ENCODE assay signal across 23 cellular contexts in the genomic region with DNA sequence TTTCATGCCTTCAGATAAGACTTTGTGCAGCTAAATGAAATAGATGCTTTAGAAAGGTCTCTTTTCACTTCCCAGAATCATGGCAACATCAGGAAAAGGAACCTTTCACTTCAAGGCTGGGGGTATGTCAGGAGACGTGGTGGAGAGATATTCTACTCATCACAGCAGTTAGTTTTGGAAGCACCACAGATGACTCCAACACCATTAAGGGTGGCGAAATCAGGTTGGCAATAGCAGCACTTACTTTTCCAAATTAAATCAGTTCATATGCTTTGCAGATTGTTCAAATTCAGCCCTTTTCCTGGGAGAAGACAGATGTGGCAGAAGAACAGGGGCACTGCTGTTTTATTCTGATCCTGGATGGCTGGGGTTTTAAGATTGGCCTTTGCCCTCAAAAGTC.
DNase-seq lines count a peak whose midpoint lies in the region; ATAC-seq, FAIRE-seq and TF ChIP-seq lines count a peak whose summit lies in the region.
"Had no signal": no experiment of that assay in that cellular context is flagged by ENCODE, and none has a peak within 500 bp of the region (broad histone marks: within the 10 kb centered on the region; RNA-seq: fewer than 3 reads in every experiment).

No MANE protein-coding gene starts in this region.

- H3K9me3 Mint-ChIP-seq in stimulated activated naive CD8-positive, alpha-beta T cell treated with anti-CD3 and anti-CD28 coated beads, Interleukin-15, Interleukin-2, amounts not matched to agents 100 ng/mL and 50 ng/mL, for 24 hours = no peaks in the 10 kb centered on the region
- H3K9me3 Mint-ChIP-seq in activated naive CD8-positive, alpha-beta T cell treated with anti-CD3 and anti-CD28 coated beads, Interleukin-2, amount 50 U/mL, for 24 hours = no peaks in the 10 kb centered on the region
- H3K9me3 Mint-ChIP-seq: mesothelial cell of epicardium, nephron had no signal

- 0 out of 2 replicates have a peak overlapping the region, but pooled peaks have one; percentile 7 for H3K4me2 ChIP-seq in MM.1S (ENCODE audit: low read depth, low read length)

- H3K4me1 Mint-ChIP-seq in stimulated activated naive CD8-positive, alpha-beta T cell treated with anti-CD3 and anti-CD28 coated beads, Interleukin-15, Interleukin-2, amounts not matched to agents 100 ng/mL and 50 ng/mL, for 24 hours (ENCODE audit: low read depth) = peaks cover 92% of the 10 kb centered on the region
- peaks cover 94% of the 10 kb centered on the region for H3K4me1 Mint-ChIP-seq in activated naive CD8-positive, alpha-beta T cell treated with anti-CD3 and anti-CD28 coated beads, Interleukin-2, amount 50 U/mL, for 24 hours

- peaks cover 11% of the 10 kb centered on the region for H3K36me3 Mint-ChIP-seq in stimulated activated naive CD8-positive, alpha-beta T cell treated with anti-CD3 and anti-CD28 coated beads, Interleukin-15, Interleukin-2, amounts not matched to agents 100 ng/mL and 50 ng/mL, for 24 hours (ENCODE audit: low read depth)
- H3K36me3 Mint-ChIP-seq in activated naive CD8-positive, alpha-beta T cell treated with anti-CD3 and anti-CD28 coated beads, Interleukin-2, amount 50 U/mL, for 24 hours (ENCODE audit: low read depth) = peaks cover 7% of the 10 kb centered on the region
- H3K36me3 Mint-ChIP-seq: mesothelial cell of epicardium had no signal

- no peak for DNase-seq in stimulated activated naive CD8-positive, alpha-beta T cell treated with anti-CD3 and anti-CD28 coated beads, Interleukin-15, Interleukin-2, amounts not matched to agents 100 U/mL and 50 U/mL, for 24 hours
- DNase-seq in MM.1S (no peak), pancreas (no peak), NCI-H1417 treated with DMSO at 0.1 percent for 48 hours (lab: John Stamatoyannopoulos, UW) (no peak), NCI-H1417 (lab: John Stamatoyannopoulos, UW) (no peak)
- no peak for DNase-seq in activated naive CD8-positive, alpha-beta T cell treated with anti-CD3 and anti-CD28 coated beads, Interleukin-2, amount 50 U/mL, for 24 hours
- DNase-seq: activated T-cell treated with anti-CD3 and anti-CD28 coated beads, Interleukin-2, amount 50 U/mL, for 48 hours; adrenal gland; head of caudate nucleus; Kasumi-1; left ventricle myocardium inferior; NCI-H524 treated with DMSO at 0.1 percent for 48 hours; stimulated activated naive CD4-positive, alpha-beta T cell treated with Interleukin-2 at 50 U/mL for 16 hours; tibial artery had no signal

- no peak for FAIRE-seq in pancreas (lab: Jason Lieb, UNC)
- FAIRE-seq: D721Med, H54, TTC549 had no signal

- 74 to 75% methylated on average over 2 of the region's 2 CpGs for WGBS in pancreas, 2 donors

- H2AFZ ChIP-seq in MM.1S (ENCODE audit: low read length) = no peak overlapping the region

- H3K4me3 Mint-ChIP-seq in stimulated activated naive CD8-positive, alpha-beta T cell treated with anti-CD3 and anti-CD28 coated beads, Interleukin-15, Interleukin-2, amounts not matched to agents 100 ng/mL and 50 ng/mL, for 24 hours = peak overlapping the region; percentile 52
- H3K4me3 Mint-ChIP-seq in activated naive CD8-positive, alpha-beta T cell treated with anti-CD3 and anti-CD28 coated beads, Interleukin-2, amount 50 U/mL, for 24 hours = no peak overlapping the region
- H3K4me3 Mint-ChIP-seq: mesothelial cell of epicardium had no signal

- H4K20me1 ChIP-seq in MM.1S (ENCODE audit: insufficient read depth, low read length) = no peaks in the 10 kb centered on the region

- H3K9me2 ChIP-seq in MM.1S (replicated peaks; ENCODE audit: insufficient read depth, low read length) = no peaks in the 10 kb centered on the region

- intact Hi-C loops in pancreas (cut with DNase I) = no loop called here

- H3K4me1 ChIP-seq in MM.1S (ENCODE audit: low read length) = peaks cover 34% of the 10 kb centered on the region
- no peaks in the 10 kb centered on the region for H3K4me1 ChIP-seq in pancreas
- H3K4me1 ChIP-seq: adrenal gland, left ventricle myocardium inferior, tibial artery had no signal

- H3K36me3 ChIP-seq in MM.1S (replicated peaks; ENCODE audit: insufficient read depth, low read length) = no peaks in the 10 kb centered on the region
- H3K36me3 ChIP-seq in pancreas = no peaks in the 10 kb centered on the region
- H3K36me3 ChIP-seq: adrenal gland, left ventricle myocardium inferior, tibial artery had no signal

- H3K4me3 ChIP-seq in MM.1S (ENCODE audit: low read length) = no peak overlapping the region
- no peak overlapping the region for H3K4me3 ChIP-seq in pancreas
- H3K4me3 ChIP-seq: adrenal gland, coronary artery, left ventricle myocardium inferior, tibial artery had no signal

- no peaks in the 10 kb centered on the region for H3K79me2 ChIP-seq in MM.1S (ENCODE audit: low read length)

- peaks cover 3% of the 10 kb centered on the region for H3K27me3 Mint-ChIP-seq in stimulated activated naive CD8-positive, alpha-beta T cell treated with anti-CD3 and anti-CD28 coated beads, Interleukin-15, Interleukin-2, amounts not matched to agents 100 ng/mL and 50 ng/mL, for 24 hours
- peaks cover 2% of the 10 kb centered on the region for H3K27me3 Mint-ChIP-seq in activated naive CD8-positive, alpha-beta T cell treated with anti-CD3 and anti-CD28 coated beads, Interleukin-2, amount 50 U/mL, for 24 hours

- TF ChIP-seq CTCF in MM.1S (IDR thresholded peaks at IDR 0.05; ENCODE audit: low read length) (no peak), pancreas (IDR thresholded peaks at IDR 0.05) (no peak)

- H3K9me3 ChIP-seq in MM.1S (replicated peaks; ENCODE audit: insufficient read depth, low read length) = no peaks in the 10 kb centered on the region
- H3K9me3 ChIP-seq in pancreas = no peaks in the 10 kb centered on the region
- H3K9me3 ChIP-seq: adrenal gland, left ventricle myocardium inferior, tibial artery had no signal

- H3K9ac ChIP-seq in MM.1S (ENCODE audit: low read length) = no peak overlapping the region

- H3K27ac ChIP-seq in MM.1S (ENCODE audit: low read length) = no peak overlapping the region
- H3K27ac ChIP-seq in pancreas = no peak overlapping the region
- H3K27ac ChIP-seq: adrenal gland, coronary artery, left ventricle myocardium inferior, tibial artery had no signal

- H3K27ac Mint-ChIP-seq in stimulated activated naive CD8-positive, alpha-beta T cell treated with anti-CD3 and anti-CD28 coated beads, Interleukin-15, Interleukin-2, amounts not matched to agents 100 ng/mL and 50 ng/mL, for 24 hours = peak overlapping the region; percentile 99
- peak overlapping the region; percentile 96 for H3K27ac Mint-ChIP-seq in activated naive CD8-positive, alpha-beta T cell treated with anti-CD3 and anti-CD28 coated beads, Interleukin-2, amount 50 U/mL, for 24 hours
- H3K27ac Mint-ChIP-seq: progenitor cell of endocrine pancreas had no signal

- ATAC-seq in stimulated activated naive CD8-positive, alpha-beta T cell treated with anti-CD3 and anti-CD28 coated beads, Interleukin-15, Interleukin-2, amounts not matched to agents 100 U/mL and 50 U/mL, for 24 hours = no peak
- no peak for ATAC-seq in activated naive CD8-positive, alpha-beta T cell treated with anti-CD3 and anti-CD28 coated beads, Interleukin-2, amount 50 U/mL, for 24 hours
- ATAC-seq in pancreas = no peak
- ATAC-seq: SK-N-SH treated with all-trans-retinoic acid at 6 μM for 48 hours had no signal

- H3F3A ChIP-seq in MM.1S (ENCODE audit: insufficient read depth, low read length) = peaks cover 14% of the 10 kb centered on the region

- peaks cover 27% of the 10 kb centered on the region for H3K27me3 ChIP-seq in MM.1S (replicated peaks; ENCODE audit: insufficient read depth, low read length)
- no peaks in the 10 kb centered on the region for H3K27me3 ChIP-seq in pancreas
- H3K27me3 ChIP-seq: tibial artery had no signal
